ENCODE assay signal across 1 cellular context in the genomic region with DNA sequence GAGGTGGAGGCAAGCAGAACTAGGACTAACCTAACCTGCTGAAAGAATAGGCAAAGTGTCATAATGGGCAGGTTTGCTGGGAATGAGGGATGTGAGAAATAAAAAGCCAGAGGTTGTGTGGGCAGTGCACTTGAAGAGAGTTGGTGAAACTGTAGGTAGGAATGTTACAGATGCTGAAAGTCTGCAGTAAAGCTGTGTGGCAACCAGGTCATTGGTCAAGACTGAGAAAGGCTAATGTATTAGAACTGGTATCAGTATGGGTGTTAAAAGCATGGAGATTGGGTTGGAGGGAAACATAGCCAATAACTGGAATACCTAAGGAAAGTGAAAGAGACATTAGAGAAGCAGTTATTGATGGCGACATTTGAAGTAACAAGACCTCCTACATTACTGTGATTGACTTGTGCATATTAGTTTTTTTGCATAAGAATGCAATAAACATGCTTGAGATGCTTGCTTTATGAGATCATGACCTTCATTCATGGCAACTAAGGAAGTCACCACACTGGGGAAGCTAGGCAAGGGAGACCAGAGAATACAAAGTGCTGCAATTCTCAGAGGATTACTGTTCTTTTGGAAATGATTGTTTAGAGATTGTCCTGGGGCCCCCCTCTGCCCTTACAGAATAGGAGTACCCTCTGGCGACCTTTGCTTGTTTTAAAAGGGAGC.
TF ChIP-seq lines count a peak whose summit lies in the region.

No MANE protein-coding gene starts in this region.

TF ChIP-seq in H1, 55 proteins besides CTCF, POLR2A, EP300 and RAD21:
- TF ChIP-seq POLR2AphosphoS5 (IDR thresholded peaks at IDR 0.05; ENCODE audit: low read depth, low read length) (peak; percentile 33; the same call in 1 of the 2 replicates), JUND (IDR thresholded peaks at IDR 0.05; ENCODE audit: low read length) (peak; percentile 85), ASH2L (IDR thresholded peaks at IDR 0.05; ENCODE audit: low read length) (peak; percentile 27), HDAC6 (IDR thresholded peaks at IDR 0.05; ENCODE audit: low read depth, low read length) (no peak), SP2 (IDR thresholded peaks at IDR 0.05; ENCODE audit: low read length) (no peak), SP4 (IDR thresholded peaks at IDR 0.05; ENCODE audit: low read length) (peak; percentile 73; the same call in 1 of the 2 replicates), RBBP5 (IDR thresholded peaks at IDR 0.05; ENCODE audit: borderline replicate concordance, low read depth, low read length) (no peak), CTBP2 (IDR thresholded peaks at IDR 0.05; ENCODE audit: borderline replicate concordance, insufficient read depth, insufficient read length, low read length) (no peak), RFX5 (IDR thresholded peaks at IDR 0.05; ENCODE audit: borderline replicate concordance, low read depth, low read length) (no peak), POU5F1 (IDR thresholded peaks at IDR 0.05; ENCODE audit: low read depth, low read length) (peak; percentile 76; the same call in 1 of the 2 replicates), TCF12 (IDR thresholded peaks at IDR 0.05; ENCODE audit: low read depth, low read length) (peak; percentile 66; the same call in 1 of the 2 replicates), MAFK (IDR thresholded peaks at IDR 0.05; ENCODE audit: low read depth, low read length) (no peak), YY1 (IDR thresholded peaks at IDR 0.05; ENCODE audit: low read depth, low read length) (0 out of 2 replicates have a peak, but pooled peaks have one; percentile 4), RXRA (IDR thresholded peaks at IDR 0.05; ENCODE audit: insufficient read depth, low read depth, low read length) (0 out of 2 replicates have a peak, but pooled peaks have one; percentile 64), SP1 (IDR thresholded peaks at IDR 0.05; ENCODE audit: low read depth, low read length) (no peak), TEAD4 (IDR thresholded peaks at IDR 0.05; ENCODE audit: low read depth, low read length) (peak; percentile 94), EGR1 (IDR thresholded peaks at IDR 0.05; ENCODE audit: borderline replicate concordance, low read depth, low read length) (no peak), BACH1 (IDR thresholded peaks at IDR 0.05; ENCODE audit: low read length) (no peak), KDM5A (IDR thresholded peaks at IDR 0.05; ENCODE audit: low read length) (no peak), FOSL1 (IDR thresholded peaks at IDR 0.05; ENCODE audit: insufficient read depth, low read depth, low read length) (no peak), CHD2 (IDR thresholded peaks at IDR 0.05; ENCODE audit: low read length) (peak; percentile 36; the same call in 1 of the 2 replicates), TAF7 (optimal IDR thresholded peaks at IDR 0.05; ENCODE audit: borderline replicate concordance, low read depth, low read length) (no peak), NRF1 (IDR thresholded peaks at IDR 0.05; ENCODE audit: low read depth, low read length) (no peak), JUN (IDR thresholded peaks at IDR 0.05; ENCODE audit: low read depth, low read length) (peak; percentile 95), KDM4A (IDR thresholded peaks at IDR 0.05; ENCODE audit: low read depth, low read length, severe bottlenecking) (no peak), NANOG (IDR thresholded peaks at IDR 0.05; ENCODE audit: insufficient read depth, low read depth, low read length, poor library complexity, severe bottlenecking) (peak; percentile 86), PHF8 (conservative IDR thresholded peaks at IDR 0.05; ENCODE audit: low read depth, low read length) (no peak), CREB1 (IDR thresholded peaks at IDR 0.05) (peak; percentile 41; the same call in 1 of the 2 replicates), SAP30 (IDR thresholded peaks at IDR 0.05; ENCODE audit: insufficient read depth, insufficient replicate concordance, low read length) (no peak), CEBPB (IDR thresholded peaks at IDR 0.05; ENCODE audit: low read depth, low read length) (0 out of 2 replicates have a peak, but pooled peaks have one; percentile 2), TAF1 (IDR thresholded peaks at IDR 0.05; ENCODE audit: low read depth, low read length) (no peak), GTF2F1 (IDR thresholded peaks at IDR 0.05; ENCODE audit: borderline replicate concordance, low read depth, low read length) (no peak), ZNF274 (IDR thresholded peaks at IDR 0.05; ENCODE audit: borderline replicate concordance, extremely low read depth, low read length) (no peak), RNF2 (IDR thresholded peaks at IDR 0.05; ENCODE audit: borderline replicate concordance, low read depth, low read length, missing control alignments, poor library complexity, severe bottlenecking) (no peak)
- TF ChIP-seq, protein P1, sequence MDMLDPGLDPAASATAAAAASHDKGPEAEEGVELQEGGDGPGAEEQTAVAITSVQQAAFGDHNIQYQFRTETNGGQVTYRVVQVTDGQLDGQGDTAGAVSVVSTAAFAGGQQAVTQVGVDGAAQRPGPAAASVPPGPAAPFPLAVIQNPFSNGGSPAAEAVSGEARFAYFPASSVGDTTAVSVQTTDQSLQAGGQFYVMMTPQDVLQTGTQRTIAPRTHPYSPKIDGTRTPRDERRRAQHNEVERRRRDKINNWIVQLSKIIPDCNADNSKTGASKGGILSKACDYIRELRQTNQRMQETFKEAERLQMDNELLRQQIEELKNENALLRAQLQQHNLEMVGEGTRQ (IDR thresholded peaks at IDR 0.05; ENCODE audit: low read length) = no peak
- TF ChIP-seq, protein P2, sequence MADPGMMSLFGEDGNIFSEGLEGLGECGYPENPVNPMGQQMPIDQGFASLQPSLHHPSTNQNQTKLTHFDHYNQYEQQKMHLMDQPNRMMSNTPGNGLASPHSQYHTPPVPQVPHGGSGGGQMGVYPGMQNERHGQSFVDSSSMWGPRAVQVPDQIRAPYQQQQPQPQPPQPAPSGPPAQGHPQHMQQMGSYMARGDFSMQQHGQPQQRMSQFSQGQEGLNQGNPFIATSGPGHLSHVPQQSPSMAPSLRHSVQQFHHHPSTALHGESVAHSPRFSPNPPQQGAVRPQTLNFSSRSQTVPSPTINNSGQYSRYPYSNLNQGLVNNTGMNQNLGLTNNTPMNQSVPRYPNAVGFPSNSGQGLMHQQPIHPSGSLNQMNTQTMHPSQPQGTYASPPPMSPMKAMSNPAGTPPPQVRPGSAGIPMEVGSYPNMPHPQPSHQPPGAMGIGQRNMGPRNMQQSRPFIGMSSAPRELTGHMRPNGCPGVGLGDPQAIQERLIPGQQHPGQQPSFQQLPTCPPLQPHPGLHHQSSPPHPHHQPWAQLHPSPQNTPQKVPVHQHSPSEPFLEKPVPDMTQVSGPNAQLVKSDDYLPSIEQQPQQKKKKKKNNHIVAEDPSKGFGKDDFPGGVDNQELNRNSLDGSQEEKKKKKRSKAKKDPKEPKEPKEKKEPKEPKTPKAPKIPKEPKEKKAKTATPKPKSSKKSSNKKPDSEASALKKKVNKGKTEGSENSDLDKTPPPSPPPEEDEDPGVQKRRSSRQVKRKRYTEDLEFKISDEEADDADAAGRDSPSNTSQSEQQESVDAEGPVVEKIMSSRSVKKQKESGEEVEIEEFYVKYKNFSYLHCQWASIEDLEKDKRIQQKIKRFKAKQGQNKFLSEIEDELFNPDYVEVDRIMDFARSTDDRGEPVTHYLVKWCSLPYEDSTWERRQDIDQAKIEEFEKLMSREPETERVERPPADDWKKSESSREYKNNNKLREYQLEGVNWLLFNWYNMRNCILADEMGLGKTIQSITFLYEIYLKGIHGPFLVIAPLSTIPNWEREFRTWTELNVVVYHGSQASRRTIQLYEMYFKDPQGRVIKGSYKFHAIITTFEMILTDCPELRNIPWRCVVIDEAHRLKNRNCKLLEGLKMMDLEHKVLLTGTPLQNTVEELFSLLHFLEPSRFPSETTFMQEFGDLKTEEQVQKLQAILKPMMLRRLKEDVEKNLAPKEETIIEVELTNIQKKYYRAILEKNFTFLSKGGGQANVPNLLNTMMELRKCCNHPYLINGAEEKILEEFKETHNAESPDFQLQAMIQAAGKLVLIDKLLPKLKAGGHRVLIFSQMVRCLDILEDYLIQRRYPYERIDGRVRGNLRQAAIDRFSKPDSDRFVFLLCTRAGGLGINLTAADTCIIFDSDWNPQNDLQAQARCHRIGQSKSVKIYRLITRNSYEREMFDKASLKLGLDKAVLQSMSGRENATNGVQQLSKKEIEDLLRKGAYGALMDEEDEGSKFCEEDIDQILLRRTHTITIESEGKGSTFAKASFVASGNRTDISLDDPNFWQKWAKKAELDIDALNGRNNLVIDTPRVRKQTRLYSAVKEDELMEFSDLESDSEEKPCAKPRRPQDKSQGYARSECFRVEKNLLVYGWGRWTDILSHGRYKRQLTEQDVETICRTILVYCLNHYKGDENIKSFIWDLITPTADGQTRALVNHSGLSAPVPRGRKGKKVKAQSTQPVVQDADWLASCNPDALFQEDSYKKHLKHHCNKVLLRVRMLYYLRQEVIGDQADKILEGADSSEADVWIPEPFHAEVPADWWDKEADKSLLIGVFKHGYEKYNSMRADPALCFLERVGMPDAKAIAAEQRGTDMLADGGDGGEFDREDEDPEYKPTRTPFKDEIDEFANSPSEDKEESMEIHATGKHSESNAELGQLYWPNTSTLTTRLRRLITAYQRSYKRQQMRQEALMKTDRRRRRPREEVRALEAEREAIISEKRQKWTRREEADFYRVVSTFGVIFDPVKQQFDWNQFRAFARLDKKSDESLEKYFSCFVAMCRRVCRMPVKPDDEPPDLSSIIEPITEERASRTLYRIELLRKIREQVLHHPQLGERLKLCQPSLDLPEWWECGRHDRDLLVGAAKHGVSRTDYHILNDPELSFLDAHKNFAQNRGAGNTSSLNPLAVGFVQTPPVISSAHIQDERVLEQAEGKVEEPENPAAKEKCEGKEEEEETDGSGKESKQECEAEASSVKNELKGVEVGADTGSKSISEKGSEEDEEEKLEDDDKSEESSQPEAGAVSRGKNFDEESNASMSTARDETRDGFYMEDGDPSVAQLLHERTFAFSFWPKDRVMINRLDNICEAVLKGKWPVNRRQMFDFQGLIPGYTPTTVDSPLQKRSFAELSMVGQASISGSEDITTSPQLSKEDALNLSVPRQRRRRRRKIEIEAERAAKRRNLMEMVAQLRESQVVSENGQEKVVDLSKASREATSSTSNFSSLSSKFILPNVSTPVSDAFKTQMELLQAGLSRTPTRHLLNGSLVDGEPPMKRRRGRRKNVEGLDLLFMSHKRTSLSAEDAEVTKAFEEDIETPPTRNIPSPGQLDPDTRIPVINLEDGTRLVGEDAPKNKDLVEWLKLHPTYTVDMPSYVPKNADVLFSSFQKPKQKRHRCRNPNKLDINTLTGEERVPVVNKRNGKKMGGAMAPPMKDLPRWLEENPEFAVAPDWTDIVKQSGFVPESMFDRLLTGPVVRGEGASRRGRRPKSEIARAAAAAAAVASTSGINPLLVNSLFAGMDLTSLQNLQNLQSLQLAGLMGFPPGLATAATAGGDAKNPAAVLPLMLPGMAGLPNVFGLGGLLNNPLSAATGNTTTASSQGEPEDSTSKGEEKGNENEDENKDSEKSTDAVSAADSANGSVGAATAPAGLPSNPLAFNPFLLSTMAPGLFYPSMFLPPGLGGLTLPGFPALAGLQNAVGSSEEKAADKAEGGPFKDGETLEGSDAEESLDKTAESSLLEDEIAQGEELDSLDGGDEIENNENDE (IDR thresholded peaks at IDR 0.05; ENCODE audit: insufficient replicate concordance, low read length) = peak; percentile 86
- TF ChIP-seq, protein P3, sequence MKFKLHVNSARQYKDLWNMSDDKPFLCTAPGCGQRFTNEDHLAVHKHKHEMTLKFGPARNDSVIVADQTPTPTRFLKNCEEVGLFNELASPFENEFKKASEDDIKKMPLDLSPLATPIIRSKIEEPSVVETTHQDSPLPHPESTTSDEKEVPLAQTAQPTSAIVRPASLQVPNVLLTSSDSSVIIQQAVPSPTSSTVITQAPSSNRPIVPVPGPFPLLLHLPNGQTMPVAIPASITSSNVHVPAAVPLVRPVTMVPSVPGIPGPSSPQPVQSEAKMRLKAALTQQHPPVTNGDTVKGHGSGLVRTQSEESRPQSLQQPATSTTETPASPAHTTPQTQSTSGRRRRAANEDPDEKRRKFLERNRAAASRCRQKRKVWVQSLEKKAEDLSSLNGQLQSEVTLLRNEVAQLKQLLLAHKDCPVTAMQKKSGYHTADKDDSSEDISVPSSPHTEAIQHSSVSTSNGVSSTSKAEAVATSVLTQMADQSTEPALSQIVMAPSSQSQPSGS (IDR thresholded peaks at IDR 0.05; ENCODE audit: low read length) = peak; percentile 94
- TF ChIP-seq, protein P4, sequence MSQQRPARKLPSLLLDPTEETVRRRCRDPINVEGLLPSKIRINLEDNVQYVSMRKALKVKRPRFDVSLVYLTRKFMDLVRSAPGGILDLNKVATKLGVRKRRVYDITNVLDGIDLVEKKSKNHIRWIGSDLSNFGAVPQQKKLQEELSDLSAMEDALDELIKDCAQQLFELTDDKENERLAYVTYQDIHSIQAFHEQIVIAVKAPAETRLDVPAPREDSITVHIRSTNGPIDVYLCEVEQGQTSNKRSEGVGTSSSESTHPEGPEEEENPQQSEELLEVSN (IDR thresholded peaks at IDR 0.05) = peak; percentile 50
